13 cellular contexts compared by ENCODE assay signal in genomic region chr15:66145242-66146182, GRCh38.
DNase-seq lines count a peak whose midpoint lies in the region; ATAC-seq and TF ChIP-seq lines count a peak whose summit lies in the region.
"Had no signal": no experiment of that assay in that cellular context is flagged by ENCODE, and none has a peak within 500 bp of the region (broad histone marks: within the 10 kb centered on the region; RNA-seq: fewer than 3 reads in every experiment).

No MANE protein-coding gene starts in this region.

- POLR2A ChIA-PET in OCI-LY7 (lab: Charles Lee) = interaction anchor here (0.8 to 1.8 kb wide), 4 partner anchors 8 to 531 kb away, joined by 4 to 7 read pairs (median 4); no protein-coding TSS in a partner anchor

- no peak overlapping the region for H2AFZ ChIP-seq in OCI-LY7 (ENCODE audit: low read length)

- 12 to 26% methylated on average over 10 of the region's 10 CpGs for WGBS in sigmoid colon, 2 donors

- DNase-seq in H4 (ENCODE audit: low spot score) (peak; percentile 44), NCI-H146 (lab: John Stamatoyannopoulos, UW) (peak; percentile 92), OCI-LY7 (ENCODE audit: low spot score) (no peak), left colon (no peak), sigmoid colon (no peak), inferior parietal cortex (ENCODE audit: extremely low spot score) (no peak)
- no peak for DNase-seq in stimulated activated CD4-positive, alpha-beta T cell treated with anti-CD3 and anti-CD28 coated beads, Interleukin-2, amount 100 ng/mL, for 48 hours
- DNase-seq: activated T-cell treated with anti-CD3 and anti-CD28 coated beads, Interleukin-2, amount 50 U/mL, for 4 hours; NCI-H1694; WERI-Rb-1 had no signal

- no peak for TF ChIP-seq CTCF in OCI-LY7 (conservative IDR thresholded peaks at IDR 0.05; ENCODE audit: low read length)
- no peak for TF ChIP-seq CTCF in sigmoid colon (IDR thresholded peaks at IDR 0.05)

- CTCF ChIA-PET in OCI-LY7 (lab: Charles Lee; ENCODE audit: unreplicated experiment) = no interaction called here

- H3K27me3 ChIP-seq in sigmoid colon = peaks cover 0 to 12% (median 0%) of the 10 kb centered on the region in 3 donors

- BruUV-seq in OCI-LY7 (replicated peaks; lab: Mats Ljungman, UMichigan) = no TSS peak

- no peaks in the 10 kb centered on the region for H3K9me3 ChIP-seq in OCI-LY7 (ENCODE audit: low read length)
- no peaks in the 10 kb centered on the region for H3K9me3 ChIP-seq in sigmoid colon
- H3K9me3 ChIP-seq: suprapubic skin had no signal

- no peaks in the 10 kb centered on the region for H3K79me2 ChIP-seq in OCI-LY7 (ENCODE audit: insufficient read depth, low read depth, low read length)

- H3K4me1 ChIP-seq in OCI-LY7 (ENCODE audit: insufficient read depth, low read length, poor library complexity, severe bottlenecking) (peaks cover 28% of the 10 kb centered on the region), sigmoid colon (no peaks in the 10 kb centered on the region)
- H3K4me1 ChIP-seq: suprapubic skin had no signal

- peak; percentile 17 for ATAC-seq in left colon
- ATAC-seq: activated T-cell treated with anti-CD3 and anti-CD28 coated beads, Interleukin-2, amount 50 U/mL, for 4 hours; natural killer cell treated with Interleukin-12 subunit alpha and Interleukin-12 subunit beta and Interleukin-15 and Interleukin-18, amount 100 ng/mL, for 72 hours; Right ventricle myocardium inferior had no signal

- no peaks in the 10 kb centered on the region for H4K20me1 ChIP-seq in OCI-LY7 (ENCODE audit: insufficient read depth, low read length)

- no peak for TF ChIP-seq POLR2A in sigmoid colon (IDR thresholded peaks at IDR 0.05)

- H3K4me3 ChIP-seq in OCI-LY7 (ENCODE audit: low read depth, low read length, poor library complexity, severe bottlenecking) (no peak overlapping the region), sigmoid colon (no peak overlapping the region)
- H3K4me3 ChIP-seq: suprapubic skin had no signal

- no peaks in the 10 kb centered on the region for H3K9me2 ChIP-seq in OCI-LY7 (ENCODE audit: insufficient read depth, low read length)

- TF ChIP-seq EP300 in sigmoid colon (IDR thresholded peaks at IDR 0.05) = no peak

- H3K36me3 ChIP-seq in OCI-LY7 (ENCODE audit: insufficient read depth, low read length) (no peaks in the 10 kb centered on the region), sigmoid colon (no peaks in the 10 kb centered on the region)
- H3K36me3 ChIP-seq: suprapubic skin, WERI-Rb-1 had no signal

- peak overlapping the region; percentile 13 for H3K27ac ChIP-seq in OCI-LY7 (ENCODE audit: low read depth, low read length, poor library complexity, severe bottlenecking)
- H3K27ac ChIP-seq in sigmoid colon = no peak overlapping the region
- H3K27ac ChIP-seq: suprapubic skin, WERI-Rb-1 had no signal

- intact Hi-C loops in OCI-LY7 (cut with micrococcal nuclease; ENCODE audit: unreplicated experiment) = no loop called here
- intact Hi-C loops in left colon (cut with DNase I, micrococcal nuclease) = no loop called here
- intact Hi-C loops in sigmoid colon (cut with DNase I) = no loop called here

- peak overlapping the region; percentile 18; the same call in 1 of the 2 replicates for H3K4me2 ChIP-seq in OCI-LY7 (ENCODE audit: low read length)

Comparison
In these comparisons a context has a peak if more than half of its experiments do, and no peak if none do; other contexts are left out.
1. DNase-seq: peak in H4 (single experiment) and NCI-H146 (single experiment); none in OCI-LY7 (single experiment), left colon (0 of 2), sigmoid colon (single experiment), stimulated activated CD4-positive, alpha-beta T cell treated with anti-CD3 and anti-CD28 coated beads, Interleukin-2, amount 100 ng/mL, for 48 hours (0 of 2) and inferior parietal cortex (single experiment).